Comparison of ENCODE assay signal across 9 cellular contexts in the genomic region with DNA sequence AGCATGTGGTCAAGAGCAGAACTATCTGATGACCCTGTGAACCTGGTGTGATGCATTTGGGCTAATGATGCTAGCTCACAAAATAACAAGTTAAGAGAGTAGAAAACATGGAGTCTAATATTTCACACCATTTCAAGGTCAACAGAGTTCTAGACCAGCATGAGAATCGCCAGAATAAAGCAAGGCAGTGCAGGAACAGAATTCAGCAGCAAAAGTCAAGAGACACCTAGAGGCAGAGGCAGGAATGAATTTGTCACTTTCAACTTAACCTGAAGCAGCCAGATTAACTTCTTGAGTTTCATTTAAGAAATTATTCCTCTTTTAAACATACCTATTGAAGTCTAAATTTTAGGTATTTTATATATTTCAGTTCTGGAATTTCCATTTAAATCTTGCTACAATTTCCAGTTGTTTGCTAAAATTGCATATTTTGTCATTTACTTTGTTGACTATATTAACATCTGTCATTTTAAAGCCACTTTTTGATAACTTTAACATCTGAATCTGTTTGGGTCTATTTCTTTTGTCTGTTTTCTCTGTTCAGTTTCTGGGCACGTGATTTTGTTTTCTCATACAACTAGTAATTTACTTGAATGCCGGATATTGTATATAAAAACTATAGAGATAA. TPM values are rescaled to one million over a fixed set of nuclear protein-coding genes. Genes with fewer than 3 reads are reported as not detected.
A peak's percentile ranks its signal among the peaks of the same experiment; 100 is the strongest.
DNase-seq lines count a peak whose midpoint lies in the region; ATAC-seq and TF ChIP-seq lines count a peak whose summit lies in the region.
"Had no signal": no experiment of that assay in that cellular context is flagged by ENCODE, and none has a peak within 500 bp of the region (broad histone marks: within the 10 kb centered on the region; RNA-seq: fewer than 3 reads in every experiment).

No MANE protein-coding gene starts in this region.

- H3K9ac ChIP-seq in KMS-11, result no peak overlapping the region

- no peaks in the 10 kb centered on the region for H3K27me3 ChIP-seq in KMS-11 (ENCODE audit: insufficient read depth, low read depth)
- H3K27me3 ChIP-seq in brain microvascular endothelial cell (replicated peaks), result no peaks in the 10 kb centered on the region
- no peaks in the 10 kb centered on the region for H3K27me3 ChIP-seq in transverse colon

- H3K4me1 ChIP-seq in KMS-11 (ENCODE audit: low read depth, poor library complexity, severe bottlenecking) (no peaks in the 10 kb centered on the region), transverse colon (no peaks in the 10 kb centered on the region)

- intact Hi-C loops in transverse colon (cut with DNase I; ENCODE audit: low total_unique reads), result no loop called here

- H3K27ac Mint-ChIP-seq in activated naive CD4-positive, alpha-beta T cell treated with anti-CD3 and anti-CD28 coated beads, Interleukin-2, amount 50 U/mL, for 72 hours, result no peak overlapping the region

- H3K36me3 ChIP-seq in KMS-11 (ENCODE audit: insufficient read depth), result no peaks in the 10 kb centered on the region
- no peaks in the 10 kb centered on the region for H3K36me3 ChIP-seq in brain microvascular endothelial cell (replicated peaks)
- H3K36me3 ChIP-seq in transverse colon, result no peaks in the 10 kb centered on the region

- ATAC-seq in activated naive CD4-positive, alpha-beta T cell treated with anti-CD3 and anti-CD28 coated beads, Interleukin-2, amount 50 U/mL, for 72 hours, result peak; percentile 36 to 55
- ATAC-seq in GM19397 (IDR thresholded peaks at IDR 0.05; ENCODE audit: unreplicated experiment), result no peak

- no peak overlapping the region for H3K4me2 ChIP-seq in KMS-11

- H3K27ac ChIP-seq in KMS-11 (no peak overlapping the region), brain microvascular endothelial cell (no peak overlapping the region), transverse colon (no peak overlapping the region), coronary artery (no peak overlapping the region)

- 39 to 41% methylated on average over 3 of the region's 3 CpGs for WGBS in transverse colon (ENCODE audit: low coverage in 1 of 2), 2 donors

- H3K4me3 ChIP-seq in KMS-11 (IDR thresholded peaks at IDR 0.05; ENCODE audit: insufficient read depth, low read depth, low read length) (no peak overlapping the region), brain microvascular endothelial cell (ENCODE audit: low read depth, low read length) (no peak overlapping the region), transverse colon (no peak overlapping the region), coronary artery (no peak overlapping the region)

- in situ Hi-C loops in brain microvascular endothelial cell (cut with HindIII; ENCODE audit: low pct_ligation_motif_present, low sequenced_read_pairs), result no loop called here
- in situ Hi-C loops in transverse colon (cut with MboI; ENCODE audit: low pct_ligation_motif_present in 1 of 4, low pct_unique_long_range_greater_than_20kb in 1 of 4, low sequenced_read_pairs in 3 of 4), result no loop called here

- DNase-seq in activated naive CD4-positive, alpha-beta T cell treated with anti-CD3 and anti-CD28 coated beads, Interleukin-2, amount 50 U/mL, for 72 hours (ENCODE audit: low spot score in 2 of 2), result no peak
- no peak for DNase-seq in activated naive CD4-positive, alpha-beta T cell (lab: John Stamatoyannopoulos, UW)
- DNase-seq in brain microvascular endothelial cell (no peak), transverse colon (no peak), coronary artery (ENCODE audit: low spot score) (no peak), HK-2 (ENCODE audit: unreplicated experiment) (no peak)

- H3K9me3 ChIP-seq in transverse colon, result no peaks in the 10 kb centered on the region

- TF ChIP-seq EP300 in transverse colon (IDR thresholded peaks at IDR 0.05; ENCODE audit: low read depth), result no peak

- no peak for TF ChIP-seq POLR2A in transverse colon (IDR thresholded peaks at IDR 0.05)

- H2AFZ ChIP-seq in KMS-11 (ENCODE audit: low read depth), result peak overlapping the region; percentile 22; the same call in 1 of the 2 replicates

- TF ChIP-seq CTCF in KMS-11 (conservative IDR thresholded peaks at IDR 0.05; ENCODE audit: low read depth, low read length) (peak; percentile 69), brain microvascular endothelial cell (IDR thresholded peaks at IDR 0.05; ENCODE audit: low read depth, low read length, missing control alignments) (peak; percentile 78), transverse colon (IDR thresholded peaks at IDR 0.05) (peak in 3 of 5 experiments; percentile 24 to 34 (median 34)), coronary artery (IDR thresholded peaks at IDR 0.05) (no peak)

- no peaks in the 10 kb centered on the region for H4K20me1 ChIP-seq in KMS-11 (ENCODE audit: insufficient read depth)

- H3K36me3 Mint-ChIP-seq in activated naive CD4-positive, alpha-beta T cell treated with anti-CD3 and anti-CD28 coated beads, Interleukin-2, amount 50 U/mL, for 72 hours, result peaks cover 0 to 4% of the 10 kb centered on the region in 2 donors

- no peaks in the 10 kb centered on the region for H3K9me3 Mint-ChIP-seq in activated naive CD4-positive, alpha-beta T cell treated with anti-CD3 and anti-CD28 coated beads, Interleukin-2, amount 50 U/mL, for 72 hours

- H3K79me2 ChIP-seq in KMS-11 (ENCODE audit: insufficient read depth, low read depth), result no peaks in the 10 kb centered on the region

RNA-seq across cellular contexts. Expression of gene PRSS58, which starts 44.2 kb away (rescaled TPM):
- not detected for total RNA-seq in activated naive CD4-positive, alpha-beta T cell treated with anti-CD3 and anti-CD28 coated beads, Interleukin-2, amount 50 U/mL, for 72 hours
- total RNA-seq in transverse colon, result not detected
- total RNA-seq: temporal lobe had no signal
